8 cellular contexts compared by ENCODE assay signal in genomic region chr18:36572135-36572856, GRCh38.
A peak's percentile ranks its signal among the peaks of the same experiment; 100 is the strongest.
DNase-seq lines count a peak whose midpoint lies in the region; ATAC-seq and TF ChIP-seq lines count a peak whose summit lies in the region.

No MANE protein-coding gene starts in this region.

- H3K36me3 ChIP-seq in adrenal gland (replicated peaks in 1 of 2): no peaks in the 10 kb centered on the region

- no peak for TF ChIP-seq POLR2A in adrenal gland (IDR thresholded peaks at IDR 0.05)

- ATAC-seq in GM18861 (IDR thresholded peaks at IDR 0.05; ENCODE audit: unreplicated experiment): peak; percentile 39
- ATAC-seq in right cardiac atrium: peak; percentile 70 to 76
- no peak for ATAC-seq in stimulated activated naive CD8-positive, alpha-beta T cell treated with anti-CD3 and anti-CD28 coated beads, Interleukin-15, Interleukin-2, amounts not matched to agents 100 U/mL and 50 U/mL, for 24 hours
- ATAC-seq in naive thymus-derived CD8-positive, alpha-beta T cell: no peak

- H3K27ac ChIP-seq in adrenal gland (no peak overlapping the region), right cardiac atrium (ENCODE audit: low read length) (peak overlapping the region; percentile 50)

- no peak overlapping the region for H3K27ac Mint-ChIP-seq in naive thymus-derived CD8-positive, alpha-beta T cell

- WGBS in adrenal gland, 4 donors: 19 to 33% (median 22%) methylated on average over 10 of the region's 10 CpGs
- 19% methylated on average over 10 of the region's 10 CpGs for WGBS in right cardiac atrium

- peak in 5 of 6 experiments; percentile 42 to 62 (median 56) for TF ChIP-seq CTCF in adrenal gland (IDR thresholded peaks at IDR 0.05)

- no peaks in the 10 kb centered on the region for H3K9me3 ChIP-seq in adrenal gland (replicated peaks in 1 of 3)
- H3K9me3 ChIP-seq in right cardiac atrium (ENCODE audit: control insufficient read depth, low read length): no peaks in the 10 kb centered on the region

- intact Hi-C loops in adrenal gland (cut with DNase I) (loop anchor here (5.0 kb wide), 1 partner anchor 275 kb away; the partner anchor contains the start of gene FHOD3 (in 2 of the 2)), right cardiac atrium (cut with DNase I) (loop anchor here in 3 of 4 donors (5.0 to 10.0 kb wide), 2 partner anchors 275 to 277 kb away; partner anchors contain the start of gene FHOD3 (in 3 of the 3))

- peaks cover 0 to 6% (median 2%) of the 10 kb centered on the region in 4 donors for H3K4me1 Mint-ChIP-seq in naive thymus-derived CD8-positive, alpha-beta T cell

- H3K9me3 Mint-ChIP-seq in naive thymus-derived CD8-positive, alpha-beta T cell: no peaks in the 10 kb centered on the region

- H3K4me1 ChIP-seq in adrenal gland (replicated peaks in 1 of 2) (no peaks in the 10 kb centered on the region), right cardiac atrium (ENCODE audit: control insufficient read depth, insufficient read depth, low read length) (peaks cover 4% of the 10 kb centered on the region)

- H3K36me3 Mint-ChIP-seq in naive thymus-derived CD8-positive, alpha-beta T cell: no peaks in the 10 kb centered on the region

- H3K27me3 ChIP-seq in adrenal gland (no peaks in the 10 kb centered on the region), right cardiac atrium (ENCODE audit: control insufficient read depth, insufficient read depth) (no peaks in the 10 kb centered on the region)

- H3K27me3 Mint-ChIP-seq in naive thymus-derived CD8-positive, alpha-beta T cell: peaks cover 0 to 3% (median 1%) of the 10 kb centered on the region in 5 donors

- DNase-seq in Ammon's horn (ENCODE audit: low spot score) (peak; percentile 75), NCI-H146 (lab: John Stamatoyannopoulos, UW) (peak; percentile 55), adrenal gland (peak; percentile 52 to 87 (median 61)), right cardiac atrium (peak in 2 of 3 donors; percentile 24 to 71), cerebellum (ENCODE audit: low spot score) (no peak)
- DNase-seq in stimulated activated naive CD8-positive, alpha-beta T cell treated with anti-CD3 and anti-CD28 coated beads, Interleukin-15, Interleukin-2, amounts not matched to agents 100 U/mL and 50 U/mL, for 24 hours: peak; percentile 8
- DNase-seq in naive thymus-derived CD8-positive, alpha-beta T cell: no peak

- POLR2A ChIA-PET in naive thymus-derived CD8-positive, alpha-beta T cell (lab: Charles Lee): no interaction called here

- H3K4me3 Mint-ChIP-seq in naive thymus-derived CD8-positive, alpha-beta T cell: peak overlapping the region in 1 of 10 donors; percentile 11

- H3K4me3 ChIP-seq in adrenal gland (no peak overlapping the region), right cardiac atrium (ENCODE audit: low read length) (no peak overlapping the region)

Comparison
In these comparisons a context has a peak if more than half of its experiments do, and no peak if none do; other contexts are left out.
1. DNase-seq: peak in Ammon's horn (single experiment), NCI-H146 (single experiment), adrenal gland (7 of 7), right cardiac atrium (2 of 3) and stimulated activated naive CD8-positive, alpha-beta T cell treated with anti-CD3 and anti-CD28 coated beads, Interleukin-15, Interleukin-2, amounts not matched to agents 100 U/mL and 50 U/mL, for 24 hours (single experiment); none in naive thymus-derived CD8-positive, alpha-beta T cell (0 of 10) and cerebellum (single experiment).
2. ATAC-seq: peak in GM18861 (single experiment) and right cardiac atrium (2 of 2); none in stimulated activated naive CD8-positive, alpha-beta T cell treated with anti-CD3 and anti-CD28 coated beads, Interleukin-15, Interleukin-2, amounts not matched to agents 100 U/mL and 50 U/mL, for 24 hours (single experiment) and naive thymus-derived CD8-positive, alpha-beta T cell (0 of 2).